7 cellular contexts compared by ENCODE assay signal in genomic region chr9:113454914-113455761, GRCh38. TPM values are rescaled to one million over a fixed set of nuclear protein-coding genes. Genes with fewer than 3 reads are reported as not detected.
DNase-seq lines count a peak whose midpoint lies in the region; FAIRE-seq and TF ChIP-seq lines count a peak whose summit lies in the region.
"Had no signal": no experiment of that assay in that cellular context is flagged by ENCODE, and none has a peak within 500 bp of the region (broad histone marks: within the 10 kb centered on the region; RNA-seq: fewer than 3 reads in every experiment).

No MANE protein-coding gene starts in this region.

- H3K79me2 ChIP-seq in astrocyte (ENCODE audit: insufficient read depth, low read length): no peaks in the 10 kb centered on the region

- no peaks in the 10 kb centered on the region for H3K36me3 Mint-ChIP-seq in astrocyte (ENCODE audit: low read depth, unreplicated experiment)

- H3K27me3 Mint-ChIP-seq in astrocyte (ENCODE audit: low read depth, unreplicated experiment): peaks cover 2% of the 10 kb centered on the region

- no peak for TF ChIP-seq CTCF in astrocyte (IDR thresholded peaks at IDR 0.05; ENCODE audit: insufficient read depth, low read depth, low read length)

- H3K4me3 ChIP-seq in astrocyte (ENCODE audit: insufficient read depth, low read depth, low read length): no peak overlapping the region

- H3K4me3 Mint-ChIP-seq in astrocyte (ENCODE audit: unreplicated experiment): no peak overlapping the region

- peak; percentile 72 for FAIRE-seq in astrocyte (lab: Jason Lieb, UNC)
- FAIRE-seq: colon had no signal

- peak overlapping the region; percentile 99 for H3K27ac Mint-ChIP-seq in astrocyte (ENCODE audit: unreplicated experiment)

- no peaks in the 10 kb centered on the region for H3K27me3 ChIP-seq in astrocyte (ENCODE audit: insufficient read depth, low read length)

- H3K9me3 Mint-ChIP-seq in astrocyte (ENCODE audit: unreplicated experiment): no peaks in the 10 kb centered on the region

- peak overlapping the region; percentile 65 for H3K4me2 ChIP-seq in astrocyte (ENCODE audit: low read length)

- peaks cover 20% of the 10 kb centered on the region for H3K4me1 ChIP-seq in astrocyte (ENCODE audit: insufficient read depth, low read length)

- H2AFZ ChIP-seq in astrocyte (ENCODE audit: low read depth, low read length): peak overlapping the region; percentile 32

- H3K9ac ChIP-seq in astrocyte (ENCODE audit: low read length): peak overlapping the region; percentile 55

- H3K9me3 ChIP-seq in astrocyte (ENCODE audit: insufficient read depth, low read depth, low read length): no peaks in the 10 kb centered on the region

- no peaks in the 10 kb centered on the region for H3K36me3 ChIP-seq in astrocyte (ENCODE audit: insufficient read depth, low read length)

- peak; percentile 35 for DNase-seq in HK-2 (ENCODE audit: unreplicated experiment)
- DNase-seq in astrocyte (ENCODE audit: low read depth): peak; percentile 97
- DNase-seq in myocyte (ENCODE audit: low read depth): peak; percentile 80
- DNase-seq in NCI-H2081 treated with DMSO at 0.1 percent for 48 hours (lab: John Stamatoyannopoulos, UW): no peak
- DNase-seq in stimulated activated CD4-positive, alpha-beta T cell treated with anti-CD3 and anti-CD28 coated beads, Interleukin-4, amount 100 ng/mL, for 1 hour: no peak
- DNase-seq in central memory CD4-positive, alpha-beta T cell: no peak

- H4K20me1 ChIP-seq in astrocyte (ENCODE audit: insufficient read depth, low read length): no peaks in the 10 kb centered on the region

- peak overlapping the region; percentile 59 for H3K27ac ChIP-seq in astrocyte (ENCODE audit: low read depth, low read length)

- peaks cover 21% of the 10 kb centered on the region for H3K4me1 Mint-ChIP-seq in astrocyte (ENCODE audit: low read depth, unreplicated experiment)

RNA-seq across cellular contexts. Expression of gene RGS3, which starts 8.4 kb away (rescaled TPM):
- total RNA-seq in astrocyte (92.5 and 106 TPM in 2 replicates), myocyte (70.9 and 110 TPM in 2 replicates)
- polyA plus RNA-seq in myocyte (2012): 57.5 TPM

RNA-seq across cellular contexts. Expression of gene C9orf43, which starts 44.6 kb away (rescaled TPM):
- 0.65 and 0.66 TPM in 2 replicates for total RNA-seq in astrocyte
- total RNA-seq in myocyte: 0.26 and 0.64 TPM in 2 replicates
- polyA plus RNA-seq in myocyte (2012): 0.49 TPM

RNA-seq across cellular contexts. Expression of gene POLE3, which starts 44.7 kb away (rescaled TPM):
- total RNA-seq in astrocyte (36.6 and 37.4 TPM in 2 replicates), myocyte (53.9 and 65.9 TPM in 2 replicates)
- 40.0 TPM for polyA plus RNA-seq in myocyte (2012)

RNA-seq across cellular contexts. Expression of gene ALAD, which starts 54.1 kb away (rescaled TPM):
- total RNA-seq in astrocyte (19.9 and 20.7 TPM in 2 replicates), myocyte (16.0 and 24.5 TPM in 2 replicates)
- 39.5 TPM for polyA plus RNA-seq in myocyte (2012)

Comparison
In these comparisons a context has a peak if more than half of its experiments do, and no peak if none do; other contexts are left out.
1. DNase-seq: peak in HK-2 (single experiment), astrocyte (single experiment) and myocyte (single experiment); none in NCI-H2081 treated with DMSO at 0.1 percent for 48 hours (single experiment), stimulated activated CD4-positive, alpha-beta T cell treated with anti-CD3 and anti-CD28 coated beads, Interleukin-4, amount 100 ng/mL, for 1 hour (single experiment) and central memory CD4-positive, alpha-beta T cell (single experiment).